ENCODE assay signal across 13 cellular contexts in the genomic region with DNA sequence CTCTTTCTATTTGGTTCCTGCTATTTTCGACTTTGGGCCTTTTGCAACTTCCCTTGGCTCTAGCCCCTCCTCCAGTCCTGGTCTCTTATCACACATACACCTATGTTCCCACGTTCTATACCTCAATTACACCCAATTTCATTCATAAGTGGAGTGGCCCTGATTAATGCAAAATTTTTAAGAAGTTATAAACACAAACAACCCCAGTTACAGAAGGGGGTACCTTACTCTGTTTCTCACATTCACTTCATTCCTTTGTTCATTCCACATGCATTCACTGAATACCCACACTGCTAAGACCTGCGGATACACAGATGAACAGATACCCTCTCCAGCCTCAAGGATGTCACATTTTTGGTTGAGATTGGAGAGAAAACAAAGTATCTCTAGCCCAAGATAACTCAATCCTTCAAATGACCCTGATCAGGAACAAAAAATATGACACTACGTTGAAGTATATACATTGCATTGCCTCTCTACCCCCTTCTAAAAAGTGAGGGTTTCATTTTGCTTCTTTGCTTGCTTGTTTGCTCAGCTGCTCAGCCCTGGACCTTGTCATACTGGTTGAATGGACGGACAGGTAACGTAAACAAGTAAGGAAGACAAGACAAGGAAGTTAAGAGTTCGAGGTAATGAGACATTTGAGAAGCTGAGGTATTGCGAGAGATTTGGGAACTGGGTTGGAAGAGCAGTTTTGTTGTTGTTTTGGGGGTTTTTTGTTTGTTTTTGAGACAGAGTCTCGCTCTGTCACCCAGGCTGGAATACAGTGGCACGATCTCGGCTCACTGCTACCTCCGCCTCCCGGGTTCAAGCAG. TPM values are rescaled to one million over a fixed set of nuclear protein-coding genes. Genes with fewer than 3 reads are reported as not detected.
DNase-seq lines count a peak whose midpoint lies in the region; ATAC-seq and TF ChIP-seq lines count a peak whose summit lies in the region.
"Had no signal": no experiment of that assay in that cellular context is flagged by ENCODE, and none has a peak within 500 bp of the region (broad histone marks: within the 10 kb centered on the region; RNA-seq: fewer than 3 reads in every experiment).

No MANE protein-coding gene starts in this region.

- POLR2A ChIA-PET in activated B cell treated with CpG ODN at 0.5 μM for 24 hours (lab: Charles Lee) = no interaction called here

- H3K4me1 Mint-ChIP-seq in activated B cell treated with CpG ODN at 0.5 μM for 24 hours = peaks cover 66% of the 10 kb centered on the region
- peaks cover 53 to 72% (median 58%) of the 10 kb centered on the region in 3 donors for H3K4me1 Mint-ChIP-seq in naive B cell

- ATAC-seq in activated B cell treated with CpG ODN at 0.5 μM for 24 hours (ENCODE audit: low read depth) (no peak), naive B cell (ENCODE audit: low read depth in 2 of 2) (no peak), GM21515 (IDR thresholded peaks at IDR 0.05; ENCODE audit: unreplicated experiment) (no peak), GM21381 (IDR thresholded peaks at IDR 0.05; ENCODE audit: unreplicated experiment) (no peak)

- no peaks in the 10 kb centered on the region for H3K27me3 Mint-ChIP-seq in activated B cell treated with CpG ODN at 0.5 μM for 24 hours
- no peaks in the 10 kb centered on the region for H3K27me3 Mint-ChIP-seq in naive B cell

- H3K4me3 Mint-ChIP-seq in activated B cell treated with CpG ODN at 0.5 μM for 24 hours = no peak overlapping the region
- H3K4me3 Mint-ChIP-seq in naive B cell = peak overlapping the region in 6 of 8 donors; percentile 13 to 81 (median 66)
- H3K4me3 Mint-ChIP-seq: HFFc6 had no signal

- CTCF ChIA-PET in activated B cell treated with CpG ODN at 0.5 μM for 24 hours (lab: Charles Lee) = no interaction called here

- peak overlapping the region; percentile 93 for H3K27ac Mint-ChIP-seq in activated B cell treated with CpG ODN at 0.5 μM for 24 hours
- peak overlapping the region; percentile 90 to 99 (median 96) for H3K27ac Mint-ChIP-seq in naive B cell
- H3K27ac Mint-ChIP-seq: HFFc6 had no signal

- H3K9me3 Mint-ChIP-seq in activated B cell treated with CpG ODN at 0.5 μM for 24 hours (peaks cover 10% of the 10 kb centered on the region), naive B cell (peaks cover 0 to 2% (median 0%) of the 10 kb centered on the region in 7 donors)
- H3K9me3 Mint-ChIP-seq: HFFc6 had no signal

- no peaks in the 10 kb centered on the region for H3K36me3 Mint-ChIP-seq in activated B cell treated with CpG ODN at 0.5 μM for 24 hours (ENCODE audit: low read depth)
- peaks cover 0 to 4% of the 10 kb centered on the region in 2 donors for H3K36me3 Mint-ChIP-seq in naive B cell

- DNase-seq in DMS53 treated with DMSO at 0.1 percent for 48 hours (lab: John Stamatoyannopoulos, UW; ENCODE audit: unreplicated experiment) (peak; percentile 89), NCI-H146 (lab: John Stamatoyannopoulos, UW) (peak; percentile 83), activated B cell treated with CpG ODN at 0.5 μM for 24 hours (no peak), naive B cell (no peak), GM19240 (ENCODE audit: insufficient read length, low spot score) (no peak)
- DNase-seq in activated effector memory CD4-positive, alpha-beta T cell treated with anti-CD3 and anti-CD28 coated beads, Interleukin-2, amount 50 U/mL, for 16 hours = no peak
- DNase-seq: HFFc6, NCI-H2081 treated with DMSO at 0.1 percent for 48 hours, testis had no signal

- TF ChIP-seq CTCF in activated B cell treated with CpG ODN at 0.5 μM for 24 hours (IDR thresholded peaks at IDR 0.05) = no peak

- intact Hi-C loops in activated B cell treated with CpG ODN at 0.5 μM for 24 hours (cut with micrococcal nuclease) = loop anchor here (5.0 kb wide), 3 partner anchors 262 to 1548 kb away; a partner anchor contains a TSS

RNA-seq across cellular contexts. Expression of a gene that starts 3.6 kb away (rescaled TPM):
- 14.4 and 18.1 TPM in 2 replicates for total RNA-seq in activated B cell treated with CpG ODN at 0.5 μM for 24 hours
- polyA plus RNA-seq in naive B cell (ENCODE audit: low read depth in 6 of 6) = 1 to 10 TPM; 1.0 to 4.6 (median 2.4) TPM

RNA-seq across cellular contexts. Expression of a gene that starts 38.5 kb away (rescaled TPM):
- total RNA-seq in activated B cell treated with CpG ODN at 0.5 μM for 24 hours = not detected in 2 replicates
- not detected for polyA plus RNA-seq in naive B cell (ENCODE audit: low read depth in 6 of 6)
- total RNA-seq: dermis microvascular lymphatic vessel endothelial cell had no signal
- polyA plus RNA-seq: neural cell had no signal

RNA-seq across cellular contexts. Expression of a gene that starts 57.3 kb away (rescaled TPM):
- total RNA-seq in activated B cell treated with CpG ODN at 0.5 μM for 24 hours = not detected in 2 replicates
- polyA plus RNA-seq in naive B cell (ENCODE audit: low read depth in 6 of 6) = under 1 TPM in 1 of 6 donors, not detected in 5; 0.17 TPM
- total RNA-seq: dermis microvascular lymphatic vessel endothelial cell, HFFc6 had no signal
- polyA plus RNA-seq: neural cell had no signal

Comparison
In these comparisons a context has a peak if more than half of its experiments do, and no peak if none do; other contexts are left out.
1. DNase-seq: peak in DMS53 treated with DMSO at 0.1 percent for 48 hours (single experiment) and NCI-H146 (single experiment); none in activated B cell treated with CpG ODN at 0.5 μM for 24 hours (single experiment), naive B cell (single experiment), activated effector memory CD4-positive, alpha-beta T cell treated with anti-CD3 and anti-CD28 coated beads, Interleukin-2, amount 50 U/mL, for 16 hours (single experiment) and GM19240 (single experiment).